Comparison of ENCODE assay signal across 2 cellular contexts in genomic region chr21:27126140-27126539, GRCh38.
"Had no signal": no experiment of that assay in that cellular context is flagged by ENCODE, and none has a peak within 500 bp of the region (broad histone marks: within the 10 kb centered on the region; RNA-seq: fewer than 3 reads in every experiment).

No MANE protein-coding gene starts in this region.

- ATAC-seq: GM12878 had no signal

- DNase-seq: GDM1 had no signal

- H3K4me3 ChIP-seq: GM12878 had no signal
